ENCODE assay signal across 1 cellular context in genomic region chr5:91141642-91142041, GRCh38.
TF ChIP-seq lines count a peak whose summit lies in the region.

No MANE protein-coding gene starts in this region.

TF ChIP-seq in GM23338, 12 proteins besides CTCF, POLR2A, EP300 and RAD21 (continued from another document):
- TF ChIP-seq ZNF462 (CRISPR knock-in tag; IDR thresholded peaks at IDR 0.05), result 0 out of 2 replicates have a peak, but pooled peaks have one; percentile 15
